In the genomic region with DNA sequence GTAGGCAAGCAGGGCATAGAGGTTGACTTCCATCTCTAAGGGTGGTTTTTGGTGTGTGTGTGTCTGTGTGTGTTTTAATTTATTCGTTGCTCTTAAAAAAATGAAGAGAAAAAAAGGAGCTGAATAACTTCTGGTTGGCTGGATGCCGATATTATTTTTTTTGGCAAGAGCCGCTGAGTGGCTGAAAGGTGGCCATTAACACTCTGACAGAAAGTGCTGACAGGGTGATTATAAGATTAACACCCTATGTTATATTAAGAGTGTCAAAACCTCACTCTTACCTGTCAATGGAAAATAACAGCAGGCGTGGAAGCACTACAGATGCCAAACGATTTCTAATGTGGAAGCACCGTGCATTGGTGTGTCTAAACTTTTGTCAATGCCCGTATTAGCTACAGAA, we compare ENCODE assay signal across 26 cellular contexts.
"Had no signal": no experiment of that assay in that cellular context is flagged by ENCODE, and none has a peak within 500 bp of the region (broad histone marks: within the 10 kb centered on the region; RNA-seq: fewer than 3 reads in every experiment).

No MANE protein-coding gene starts in this region.

- H3K4me1 ChIP-seq: body of pancreas, Peyer's patch had no signal

- DNase-seq: activated CD4-positive, alpha-beta T cell treated with anti-CD3 and anti-CD28 coated beads for 48 hours; activated CD4-positive, alpha-beta T cell treated with anti-CD3 and anti-CD28 coated beads, Interleukin-2, amount 50 U/mL, for 4 hours; activated CD4-positive, CD25-positive, alpha-beta regulatory T cell treated with anti-CD3 and anti-CD28 coated beads, Interleukin-2, amount 50 U/mL, for 72 hours; activated CD8-positive, alpha-beta memory T cell treated with anti-CD3 and anti-CD28 coated beads, Interleukin-2, amount 50 U/mL, for 48 hours; activated CD8-positive, alpha-beta T cell treated with anti-CD3 and anti-CD28 coated beads, Interleukin-2, amount 10 ng/mL, durations not matched to agents 7 days and 5 days; activated naive CD4-positive, alpha-beta T cell treated with anti-CD3 and anti-CD28 coated beads, Interleukin-2, amount 50 U/mL, for 16 hours; activated naive CD8-positive, alpha-beta T cell treated with anti-CD3 and anti-CD28 coated beads, Interleukin-2, amount 10 ng/mL, durations not matched to agents 7 days and 5 days; activated T-cell treated with anti-CD3 and anti-CD28 coated beads, Interleukin-2, amount 50 U/mL, for 1 hour; adrenal gland; anterior cingulate cortex; body of pancreas; Kasumi-1; KBM-7; NCI-H1048; NCI-H146; NCI-H1930; NCI-H2171; NCI-H2227 treated with DMSO at 0.1 percent for 48 hours; NCI-H446 treated with DMSO at 0.1 percent for 48 hours; NCI-H524 treated with DMSO at 0.1 percent for 48 hours; NCI-H748 treated with DMSO at 0.1 percent for 48 hours; Peyer's patch; SIG-M5; T-helper 17 cell; T-helper 9 cell had no signal

- H3K27ac ChIP-seq: adrenal gland, body of pancreas, Peyer's patch had no signal

- H3K27me3 ChIP-seq: adrenal gland, body of pancreas, Peyer's patch had no signal

- H3K4me3 ChIP-seq: adrenal gland, body of pancreas, Peyer's patch had no signal

- ATAC-seq: activated CD8-positive, alpha-beta T cell treated with anti-CD3 and anti-CD28 coated beads, Interleukin-2, amount 10 ng/mL, durations not matched to agents 7 days and 5 days; body of pancreas; T-helper 17 cell; WTC11 had no signal

- H3K36me3 ChIP-seq: adrenal gland, Peyer's patch had no signal

- H3K9me3 ChIP-seq: adrenal gland, body of pancreas, Peyer's patch had no signal
